In genomic region chr12:6276936-6277615, GRCh38 we compare ENCODE assay signal across 13 cellular contexts. TPM values are rescaled to one million over a fixed set of nuclear protein-coding genes. Genes with fewer than 3 reads are reported as not detected.
DNase-seq lines count a peak whose midpoint lies in the region; FAIRE-seq and TF ChIP-seq lines count a peak whose summit lies in the region.
"Had no signal": no experiment of that assay in that cellular context is flagged by ENCODE, and none has a peak within 500 bp of the region (broad histone marks: within the 10 kb centered on the region; RNA-seq: fewer than 3 reads in every experiment).

No MANE protein-coding gene starts in this region.

- H3K4me1 ChIP-seq in SK-N-SH (ENCODE audit: control insufficient read depth in 1 of 2, insufficient read depth in 2 of 2, low read depth in 1 of 2, low read length in 1 of 2), result peaks cover 32 to 37% of the 10 kb centered on the region in 2 experiments; a peak in 3 of 4 replicates
- H3K4me1 ChIP-seq in small intestine (ENCODE audit: control insufficient read depth in 2 of 2, insufficient read depth in 1 of 2, low read depth in 1 of 2, low read length in 1 of 2), result no peaks in the 10 kb centered on the region

- no peaks in the 10 kb centered on the region for H4K20me1 ChIP-seq in SK-N-SH (ENCODE audit: insufficient read depth)

- H3K79me2 ChIP-seq in SK-N-SH (ENCODE audit: insufficient read depth), result no peaks in the 10 kb centered on the region

- H2AFZ ChIP-seq in SK-N-SH (ENCODE audit: low read depth), result no peak overlapping the region

- in situ Hi-C loops in GM13976 (cut with MboI; ENCODE audit: low sequenced_read_pairs, unreplicated experiment), result no loop called here

- no peak overlapping the region for H3K9ac ChIP-seq in SK-N-SH

- peaks cover 21% of the 10 kb centered on the region for H3F3A ChIP-seq in SK-N-SH (replicated peaks; ENCODE audit: insufficient read depth)

- FAIRE-seq in small intestine (lab: Jason Lieb, UNC), result no peak
- FAIRE-seq: G401.6, TTC549 had no signal

- H3K27me3 ChIP-seq in SK-N-SH (ENCODE audit: insufficient read depth) (no peaks in the 10 kb centered on the region), small intestine (ENCODE audit: control insufficient read depth in 2 of 2, insufficient read depth in 2 of 2, low read length in 2 of 2) (no peaks in the 10 kb centered on the region)

- H3K27ac ChIP-seq in SK-N-SH (ENCODE audit: low read depth in 2 of 2, low read length in 1 of 2), result no peak overlapping the region
- H3K27ac ChIP-seq in small intestine (ENCODE audit: low read depth in 1 of 2, low read length in 1 of 2), result no peak overlapping the region

- H3K36me3 ChIP-seq in SK-N-SH (replicated peaks in 1 of 2; ENCODE audit: control insufficient read depth in 1 of 2, insufficient read depth in 2 of 2, low read length in 1 of 2) (no peaks in the 10 kb centered on the region), small intestine (ENCODE audit: control insufficient read depth in 2 of 2, insufficient read depth in 2 of 2, low read length in 2 of 2) (no peaks in the 10 kb centered on the region)
- H3K36me3 ChIP-seq: spleen had no signal

- H3K4me2 ChIP-seq in SK-N-SH, result no peak overlapping the region

- CTCF ChIA-PET in SK-N-SH (lab: Yijun Ruan, JAX), result interaction anchor here (0.7 to 8.8 kb wide), 13 partner anchors 9 to 238 kb away, joined by 3 to 299 read pairs (median 17); partner anchors contain the start of gene CD9

- H3K4me3 ChIP-seq in SK-N-SH (ENCODE audit: low read depth in 2 of 2, low read length in 1 of 2), result no peak overlapping the region
- H3K4me3 ChIP-seq in fibroblast of villous mesenchyme (ENCODE audit: low read depth, low read length), result no peak overlapping the region
- no peak overlapping the region for H3K4me3 ChIP-seq in small intestine (ENCODE audit: low read depth in 1 of 2, low read length in 2 of 2)

- POLR2A ChIA-PET in SK-N-SH (lab: Yijun Ruan, JAX), result interaction anchor here (1.1 kb wide), 1 partner anchor 9 kb away, joined by 4 read pairs; no protein-coding TSS in a partner anchor

- TF ChIP-seq RAD21 in SK-N-SH (IDR thresholded peaks at IDR 0.05; ENCODE audit: low read length), result 0 out of 2 replicates have a peak, but pooled peaks have one; percentile 4

- DNase-seq in GM13976 (ENCODE audit: low spot score) (peak; percentile 7), SK-N-SH (no peak), fibroblast of villous mesenchyme (ENCODE audit: low read depth) (no peak), small intestine (peak; percentile 76), glomerular visceral epithelial cell (ENCODE audit: extremely low spot score) (no peak), iPS-NIHi11 (ENCODE audit: low spot score) (no peak), NCI-H524 treated with DMSO at 0.1 percent for 48 hours (lab: John Stamatoyannopoulos, UW) (no peak), DMS 273 (lab: John Stamatoyannopoulos, UW; ENCODE audit: unreplicated experiment) (no peak)
- DNase-seq: activated naive CD4-positive, alpha-beta T cell treated with anti-CD3 and anti-CD28 coated beads, Interleukin-2, amount 50 U/mL, for 16 hours; NK-92 treated with Interleukin-12 subunit alpha and Interleukin-12 subunit beta, amount 100 ng/mL, for 24 hours had no signal

- no peak for TF ChIP-seq EP300 in SK-N-SH (IDR thresholded peaks at IDR 0.05; ENCODE audit: borderline replicate concordance in 1 of 2, low read depth in 1 of 2, low read length in 1 of 2)

- H3K9me2 ChIP-seq in SK-N-SH, result no peaks in the 10 kb centered on the region

- TF ChIP-seq CTCF in GM13976 (IDR thresholded peaks at IDR 0.05; ENCODE audit: borderline replicate concordance, control extremely low read depth, extremely low read depth, insufficient read depth, missing control alignments), result no peak
- TF ChIP-seq CTCF in SK-N-SH (IDR thresholded peaks at IDR 0.05), result no peak; the same call in 1 of the 2 replicates
- TF ChIP-seq CTCF in fibroblast of villous mesenchyme (IDR thresholded peaks at IDR 0.05; ENCODE audit: insufficient read depth, low read depth, low read length), result peak; percentile 14

- WGBS in SK-N-SH (ENCODE audit: low lambda C conversion rate), result 72% methylated on average over 7 of the region's 7 CpGs
- 61 to 63% (median 62%) methylated on average over 7 of the region's 7 CpGs for WGBS in small intestine, 3 donors

- no peaks in the 10 kb centered on the region for H3K9me3 ChIP-seq in SK-N-SH
- no peaks in the 10 kb centered on the region for H3K9me3 ChIP-seq in small intestine (ENCODE audit: control insufficient read depth, low read depth)
- H3K9me3 ChIP-seq: spleen had no signal

TF ChIP-seq in SK-N-SH, 30 proteins besides CTCF, POLR2A, EP300 and RAD21:
- TF ChIP-seq MEF2A (IDR thresholded peaks at IDR 0.05; ENCODE audit: borderline replicate concordance, low read depth), result no peak
- peak; percentile 18; the same call in 1 of the 2 replicates for TF ChIP-seq SMC3 (IDR thresholded peaks at IDR 0.05; ENCODE audit: low read depth, low read length)
- no peak for TF ChIP-seq NFIC (IDR thresholded peaks at IDR 0.05; ENCODE audit: borderline replicate concordance)

RNA-seq across cellular contexts. Expression of gene PLEKHG6, which starts 33.4 kb away (rescaled TPM):
- polyA plus RNA-seq in SK-N-SH (2012; rRNA removed), result 0.15 and 0.20 TPM in 2 replicates
- polyA plus RNA-seq in SK-N-SH (2012; cell fraction: cytosol; rRNA removed), result 0.10 and 0.13 TPM in 2 replicates
- polyA plus RNA-seq in SK-N-SH (2012; cell fraction: nucleus; rRNA removed), result 0.27 and 0.68 TPM in 2 replicates
- total RNA-seq in fibroblast of villous mesenchyme, result under 0.01 TPM in 1 of 2 replicates, not detected in the other
- 100 to 1,000 TPM in 2 of 3 donors, 10 to 100 TPM in 1; 48.0 to 167 (median 105) TPM for polyA plus RNA-seq in small intestine

Comparison
In these comparisons a context has a peak if more than half of its experiments do, and no peak if none do; other contexts are left out.
1. DNase-seq: peak in GM13976 (single experiment) and small intestine (single experiment); none in SK-N-SH (single experiment), fibroblast of villous mesenchyme (single experiment), glomerular visceral epithelial cell (single experiment), iPS-NIHi11 (single experiment), NCI-H524 treated with DMSO at 0.1 percent for 48 hours (single experiment) and DMS 273 (single experiment).
2. RNA of gene PLEKHG6, which starts 33.4 kb away (polyA plus RNA-seq): 48.0 to 167 TPM in small intestine; 0.10 to 0.68 TPM in SK-N-SH; every median in the first group is over 10 times any median in the second.